ENCODE assay signal across 1 cellular context in genomic region chr4:48339642-48340041, GRCh38.
TF ChIP-seq lines count a peak whose summit lies in the region.

No MANE protein-coding gene starts in this region.

TF ChIP-seq in HCT116, 20 proteins besides CTCF, POLR2A, EP300 and RAD21 (continued from another document):
- TF ChIP-seq EGR1 (IDR thresholded peaks at IDR 0.05; ENCODE audit: low read depth) (no peak), ZFX (IDR thresholded peaks at IDR 0.05) (no peak)
